ENCODE assay signal across 8 cellular contexts in the genomic region with DNA sequence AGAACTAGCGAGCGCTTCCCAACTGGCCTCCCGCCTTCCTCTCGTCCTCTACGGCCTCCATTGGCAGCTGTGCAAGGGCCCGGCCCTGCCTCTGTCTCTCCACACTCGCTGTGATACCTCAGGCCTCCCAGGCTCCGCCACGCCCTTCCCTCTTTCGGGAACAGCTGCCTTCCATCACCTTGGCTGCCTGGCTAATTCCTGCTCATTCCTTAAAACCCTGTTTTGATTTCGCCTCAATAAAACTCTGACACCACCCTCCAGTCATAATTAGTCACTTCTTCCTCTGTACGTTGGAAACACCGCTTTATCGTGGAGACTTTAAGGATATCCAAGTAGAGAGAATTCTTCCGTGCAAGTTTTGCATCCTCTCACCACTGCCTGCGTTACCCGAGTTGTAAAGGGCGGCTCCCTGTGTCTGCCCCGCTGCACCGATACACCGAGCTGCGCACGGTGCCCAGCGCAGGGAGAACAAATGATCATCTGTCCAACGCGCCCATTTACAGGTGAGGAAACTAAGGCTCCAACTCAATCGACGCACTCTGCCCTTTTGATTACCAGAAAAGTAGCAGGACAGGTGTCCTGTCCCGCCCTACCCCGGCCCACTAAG.
DNase-seq lines count a peak whose midpoint lies in the region; ATAC-seq and TF ChIP-seq lines count a peak whose summit lies in the region.

No MANE protein-coding gene starts in this region.

- H3K27ac ChIP-seq in KMS-11 (no peak overlapping the region), brain microvascular endothelial cell (no peak overlapping the region)
- no peak overlapping the region for H3K27ac ChIP-seq in naive thymus-derived CD4-positive, alpha-beta T cell (ENCODE audit: low read depth, low read length)

- H2AFZ ChIP-seq in KMS-11 (ENCODE audit: low read depth): peak overlapping the region; percentile 42; the same call in 1 of the 2 replicates

- H3K79me2 ChIP-seq in KMS-11 (ENCODE audit: insufficient read depth, low read depth): no peaks in the 10 kb centered on the region

- in situ Hi-C loops in brain microvascular endothelial cell (cut with HindIII; ENCODE audit: low pct_ligation_motif_present, low sequenced_read_pairs): no loop called here

- intact Hi-C loops in naive thymus-derived CD4-positive, alpha-beta T cell (cut with micrococcal nuclease): loop anchor here in 1 of 2 donors (5.0 kb wide), 1 partner anchor 52 kb away; no protein-coding TSS in a partner anchor

- H3K9me3 Mint-ChIP-seq in naive thymus-derived CD4-positive, alpha-beta T cell: peaks cover 0 to 11% (median 0%) of the 10 kb centered on the region in 11 donors

- H3K27me3 ChIP-seq in KMS-11 (ENCODE audit: insufficient read depth, low read depth) (peaks cover 11% of the 10 kb centered on the region; the same call in 1 of the 2 replicates), brain microvascular endothelial cell (replicated peaks) (no peaks in the 10 kb centered on the region)
- no peaks in the 10 kb centered on the region for H3K27me3 ChIP-seq in naive thymus-derived CD4-positive, alpha-beta T cell (ENCODE audit: control insufficient read depth in 2 of 2, insufficient read depth in 2 of 2, low read length in 2 of 2)

- H3K4me3 Mint-ChIP-seq in naive thymus-derived CD4-positive, alpha-beta T cell: peak overlapping the region; percentile 68 to 88 (median 84)

- H4K20me1 ChIP-seq in KMS-11 (ENCODE audit: insufficient read depth): no peaks in the 10 kb centered on the region

- H3K4me1 ChIP-seq in KMS-11 (ENCODE audit: low read depth, poor library complexity, severe bottlenecking): peaks cover 7% of the 10 kb centered on the region
- H3K4me1 ChIP-seq in naive thymus-derived CD4-positive, alpha-beta T cell (ENCODE audit: control insufficient read depth in 2 of 2, insufficient read depth in 2 of 2, low read length in 2 of 2): peaks cover 3 to 10% of the 10 kb centered on the region in 2 donors

- H3K36me3 Mint-ChIP-seq in naive thymus-derived CD4-positive, alpha-beta T cell: no peaks in the 10 kb centered on the region

- H3K36me3 ChIP-seq in KMS-11 (ENCODE audit: insufficient read depth) (no peaks in the 10 kb centered on the region), brain microvascular endothelial cell (replicated peaks) (no peaks in the 10 kb centered on the region)
- H3K36me3 ChIP-seq in naive thymus-derived CD4-positive, alpha-beta T cell (ENCODE audit: control insufficient read depth in 2 of 3, insufficient read depth in 3 of 3, low read length in 3 of 3): no peaks in the 10 kb centered on the region

- ATAC-seq in activated CD4-positive, CD25-positive, alpha-beta regulatory T cell treated with anti-CD3 and anti-CD28 coated beads, Interleukin-2, amount 50 U/mL, for 24 hours: peak; percentile 8 to 11
- ATAC-seq in naive thymus-derived CD4-positive, alpha-beta T cell: no peak
- ATAC-seq in GM18520 (IDR thresholded peaks at IDR 0.05; ENCODE audit: unreplicated experiment) (no peak), HG03097 (IDR thresholded peaks at IDR 0.05; ENCODE audit: low FRiP score, unreplicated experiment) (no peak)

- DNase-seq in activated CD4-positive, CD25-positive, alpha-beta regulatory T cell treated with anti-CD3 and anti-CD28 coated beads, Interleukin-2, amount 50 U/mL, for 72 hours: no peak
- DNase-seq in brain microvascular endothelial cell (no peak), DMS 273 treated with DMSO at 0.1 percent for 48 hours (lab: John Stamatoyannopoulos, UW) (no peak)
- peak in 3 of 9 donors; percentile 12 to 31 (median 19) for DNase-seq in naive thymus-derived CD4-positive, alpha-beta T cell

- peak overlapping the region; percentile 67 to 96 (median 83) for H3K27ac Mint-ChIP-seq in naive thymus-derived CD4-positive, alpha-beta T cell

- TF ChIP-seq CTCF in KMS-11 (conservative IDR thresholded peaks at IDR 0.05; ENCODE audit: low read depth, low read length) (no peak), brain microvascular endothelial cell (IDR thresholded peaks at IDR 0.05; ENCODE audit: low read depth, low read length, missing control alignments) (no peak)

- no peaks in the 10 kb centered on the region for H3K9me3 ChIP-seq in naive thymus-derived CD4-positive, alpha-beta T cell (ENCODE audit: control insufficient read depth in 2 of 3, low read length in 3 of 3)

- POLR2A ChIA-PET in naive thymus-derived CD4-positive, alpha-beta T cell (lab: Charles Lee): interaction anchor here (0.6 kb wide), 1 partner anchor 141 kb away, joined by 6 read pairs; no protein-coding TSS in a partner anchor

- peaks cover 13 to 16% (median 14%) of the 10 kb centered on the region in 7 donors for H3K4me1 Mint-ChIP-seq in naive thymus-derived CD4-positive, alpha-beta T cell

- no peak overlapping the region for H3K4me2 ChIP-seq in KMS-11

- H3K4me3 ChIP-seq in KMS-11 (IDR thresholded peaks at IDR 0.05; ENCODE audit: insufficient read depth, low read depth, low read length): no peak overlapping the region
- H3K4me3 ChIP-seq in brain microvascular endothelial cell (ENCODE audit: low read depth, low read length): peak overlapping the region; percentile 37
- H3K4me3 ChIP-seq in naive thymus-derived CD4-positive, alpha-beta T cell (ENCODE audit: low read length): no peak overlapping the region

- peaks cover 0 to 49% (median 11%) of the 10 kb centered on the region in 5 donors for H3K27me3 Mint-ChIP-seq in naive thymus-derived CD4-positive, alpha-beta T cell

- H3K9ac ChIP-seq in KMS-11: no peak overlapping the region

- CTCF ChIA-PET in naive thymus-derived CD4-positive, alpha-beta T cell (lab: Charles Lee): no interaction called here

Comparison
In these comparisons a context has a peak if more than half of its experiments do, and no peak if none do; other contexts are left out.
1. ATAC-seq: peak in activated CD4-positive, CD25-positive, alpha-beta regulatory T cell treated with anti-CD3 and anti-CD28 coated beads, Interleukin-2, amount 50 U/mL, for 24 hours (2 of 2); none in naive thymus-derived CD4-positive, alpha-beta T cell (single experiment), GM18520 (single experiment) and HG03097 (single experiment).